In the genomic region with DNA sequence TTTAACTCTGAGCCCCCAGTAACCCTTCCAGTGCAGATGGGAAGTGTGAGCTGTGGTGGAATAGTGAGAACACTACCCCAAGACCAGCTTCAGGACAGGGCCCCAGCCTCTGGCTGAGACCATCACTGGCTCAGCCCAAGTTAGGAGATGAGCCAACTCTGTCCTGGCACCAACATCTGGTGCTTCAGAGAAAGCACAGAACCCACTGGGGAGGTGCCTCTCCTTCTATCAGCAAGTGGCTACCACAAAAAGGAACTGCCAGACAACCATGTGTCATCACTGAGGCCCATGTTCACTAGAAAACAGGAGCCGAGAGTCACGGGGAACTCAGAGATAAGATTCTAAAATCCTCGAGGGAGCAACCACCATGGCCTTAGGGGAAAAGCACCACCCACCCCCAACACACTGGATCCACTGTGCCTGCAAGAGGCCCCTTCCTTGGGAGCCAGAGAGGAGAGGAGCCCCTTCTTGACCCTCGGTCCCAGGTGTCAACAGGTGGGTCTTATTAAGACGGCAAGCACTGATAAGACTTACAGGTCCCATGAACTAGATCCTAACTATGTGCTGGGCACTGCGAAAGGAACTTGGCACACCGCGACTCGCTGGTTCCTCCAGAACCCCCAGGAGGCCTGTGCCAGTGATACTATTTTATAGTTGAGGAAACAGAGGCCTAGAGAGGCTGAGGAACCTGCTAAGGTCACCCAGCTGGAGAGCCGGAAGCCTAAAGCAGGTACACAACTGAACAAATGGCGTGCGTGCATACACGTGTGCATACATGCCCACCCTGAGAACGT, we compare ENCODE assay signal across 8 cellular contexts.
DNase-seq lines count a peak whose midpoint lies in the region; ATAC-seq, FAIRE-seq and TF ChIP-seq lines count a peak whose summit lies in the region.

No MANE protein-coding gene starts in this region.

- no peaks in the 10 kb centered on the region for H3K79me2 ChIP-seq in SK-N-SH (ENCODE audit: insufficient read depth)

- H3K9me3 Mint-ChIP-seq in central memory CD8-positive, alpha-beta T cell: no peaks in the 10 kb centered on the region

- H3K27me3 Mint-ChIP-seq in central memory CD8-positive, alpha-beta T cell: no peaks in the 10 kb centered on the region

- no peak overlapping the region for H3K4me3 ChIP-seq in SK-N-SH (ENCODE audit: low read depth in 2 of 2, low read length in 1 of 2)
- H3K4me3 ChIP-seq in muscle layer of duodenum (ENCODE audit: low read depth in 1 of 2, low read length in 2 of 2): peak overlapping the region in 1 of 2 donors; percentile 16

- no peak for TF ChIP-seq EP300 in SK-N-SH (IDR thresholded peaks at IDR 0.05; ENCODE audit: borderline replicate concordance in 1 of 2, low read depth in 1 of 2, low read length in 1 of 2)

- no peak overlapping the region for H2AFZ ChIP-seq in SK-N-SH (ENCODE audit: low read depth)

- POLR2A ChIA-PET in SK-N-SH (lab: Yijun Ruan, JAX): no interaction called here

- DNase-seq in GM12891 (ENCODE audit: insufficient read length, low spot score) (no peak), SK-N-SH (peak; percentile 65), NCI-H1694 treated with DMSO at 0.1 percent for 48 hours (lab: John Stamatoyannopoulos, UW) (no peak), kidney tubule cell (ENCODE audit: low spot score) (no peak)
- peak; percentile 39 to 65 for DNase-seq in central memory CD8-positive, alpha-beta T cell (ENCODE audit: low spot score in 2 of 2)

- peak overlapping the region; percentile 66 for H3K4me3 Mint-ChIP-seq in central memory CD8-positive, alpha-beta T cell

- H4K20me1 ChIP-seq in SK-N-SH (ENCODE audit: insufficient read depth): no peaks in the 10 kb centered on the region; the same call in 1 of the 2 replicates

- peak; percentile 83 for FAIRE-seq in GM12891 (lab: Jason Lieb, UNC)

- H3K4me1 ChIP-seq in SK-N-SH (ENCODE audit: control insufficient read depth in 1 of 2, insufficient read depth in 2 of 2, low read depth in 1 of 2, low read length in 1 of 2) (peaks cover 3 to 50% of the 10 kb centered on the region in 2 experiments; a peak in 2 of 4 replicates), muscle layer of duodenum (ENCODE audit: control insufficient read depth in 1 of 2, insufficient read depth in 2 of 2, low read length in 2 of 2) (peaks cover 28 to 63% of the 10 kb centered on the region in 2 donors)

- no peak for TF ChIP-seq POLR2A in GM12891 (IDR thresholded peaks at IDR 0.05; ENCODE audit: low read depth, low read length)

- TF ChIP-seq RAD21 in SK-N-SH (IDR thresholded peaks at IDR 0.05; ENCODE audit: low read length): no peak

- ATAC-seq in HG02759 (IDR thresholded peaks at IDR 0.05; ENCODE audit: unreplicated experiment) (peak; percentile 62), HG02870 (IDR thresholded peaks at IDR 0.05; ENCODE audit: unreplicated experiment) (no peak)
- peak; percentile 87 for ATAC-seq in central memory CD8-positive, alpha-beta T cell (replicated peaks; ENCODE audit: extremely low read depth, poor library complexity, severe bottlenecking)

- peak overlapping the region; percentile 99 for H3K27ac Mint-ChIP-seq in central memory CD8-positive, alpha-beta T cell (ENCODE audit: low read depth)

- H3K27ac ChIP-seq in SK-N-SH (ENCODE audit: low read depth in 2 of 2, low read length in 1 of 2): peak overlapping the region in 1 of 2 experiments; percentile 72; a peak in 1 of 4 replicates
- H3K27ac ChIP-seq in muscle layer of duodenum (ENCODE audit: low read length): peak overlapping the region; percentile 65

- H3K27me3 ChIP-seq in SK-N-SH (ENCODE audit: insufficient read depth) (no peaks in the 10 kb centered on the region), muscle layer of duodenum (ENCODE audit: low read depth, low read length) (no peaks in the 10 kb centered on the region)

- H3K36me3 ChIP-seq in SK-N-SH (replicated peaks in 1 of 2; ENCODE audit: control insufficient read depth in 1 of 2, insufficient read depth in 2 of 2, low read length in 1 of 2): no peaks in the 10 kb centered on the region
- H3K36me3 ChIP-seq in muscle layer of duodenum (ENCODE audit: control insufficient read depth in 1 of 2, insufficient read depth in 2 of 2, low read length in 2 of 2): peaks cover 0 to 4% of the 10 kb centered on the region in 2 donors

- H3K4me1 Mint-ChIP-seq in central memory CD8-positive, alpha-beta T cell: peaks cover 85% of the 10 kb centered on the region

- peaks cover 31% of the 10 kb centered on the region for H3K36me3 Mint-ChIP-seq in central memory CD8-positive, alpha-beta T cell (ENCODE audit: insufficient read depth)

- H3K9me3 ChIP-seq in SK-N-SH (no peaks in the 10 kb centered on the region), muscle layer of duodenum (ENCODE audit: control insufficient read depth in 1 of 2, low read length in 2 of 2) (no peaks in the 10 kb centered on the region)

- H3F3A ChIP-seq in SK-N-SH (replicated peaks; ENCODE audit: insufficient read depth): no peaks in the 10 kb centered on the region

- CTCF ChIA-PET in SK-N-SH (lab: Yijun Ruan, JAX): interaction anchor here (4.1 kb wide), 1 partner anchor 100 kb away, joined by 13 read pairs; no protein-coding TSS in a partner anchor

- no peak overlapping the region for H3K9ac ChIP-seq in SK-N-SH

- no peaks in the 10 kb centered on the region for H3K9me2 ChIP-seq in SK-N-SH

- no peak for TF ChIP-seq CTCF in SK-N-SH (IDR thresholded peaks at IDR 0.05)

- no peak overlapping the region for H3K4me2 ChIP-seq in SK-N-SH

- WGBS in SK-N-SH (ENCODE audit: low lambda C conversion rate): 68% methylated on average over 12 of the region's 14 CpGs

TF ChIP-seq in GM12891, 5 proteins besides CTCF, POLR2A, EP300 and RAD21:
- TF ChIP-seq SPI1 (IDR thresholded peaks at IDR 0.05; ENCODE audit: low read depth, low read length) (peak; percentile 58; the same call in 1 of the 2 replicates), TAF1 (IDR thresholded peaks at IDR 0.05; ENCODE audit: low read depth, low read length) (no peak)

TF ChIP-seq in SK-N-SH, 30 proteins besides CTCF, POLR2A, EP300 and RAD21:
- TF ChIP-seq MXI1 (IDR thresholded peaks at IDR 0.05; ENCODE audit: low read depth, low read length): peak; percentile 62
- TF ChIP-seq TCF12 (IDR thresholded peaks at IDR 0.05): peak; percentile 51; the same call in 1 of the 2 replicates
- no peak for TF ChIP-seq FOSL2 (IDR thresholded peaks at IDR 0.05; ENCODE audit: borderline replicate concordance, low read depth)

Comparison
In these comparisons a context has a peak if more than half of its experiments do, and no peak if none do; other contexts are left out.
1. DNase-seq: peak in SK-N-SH (single experiment) and central memory CD8-positive, alpha-beta T cell (2 of 2); none in GM12891 (single experiment), NCI-H1694 treated with DMSO at 0.1 percent for 48 hours (single experiment) and kidney tubule cell (single experiment).